ENCODE assay signal across 17 cellular contexts in the genomic region with DNA sequence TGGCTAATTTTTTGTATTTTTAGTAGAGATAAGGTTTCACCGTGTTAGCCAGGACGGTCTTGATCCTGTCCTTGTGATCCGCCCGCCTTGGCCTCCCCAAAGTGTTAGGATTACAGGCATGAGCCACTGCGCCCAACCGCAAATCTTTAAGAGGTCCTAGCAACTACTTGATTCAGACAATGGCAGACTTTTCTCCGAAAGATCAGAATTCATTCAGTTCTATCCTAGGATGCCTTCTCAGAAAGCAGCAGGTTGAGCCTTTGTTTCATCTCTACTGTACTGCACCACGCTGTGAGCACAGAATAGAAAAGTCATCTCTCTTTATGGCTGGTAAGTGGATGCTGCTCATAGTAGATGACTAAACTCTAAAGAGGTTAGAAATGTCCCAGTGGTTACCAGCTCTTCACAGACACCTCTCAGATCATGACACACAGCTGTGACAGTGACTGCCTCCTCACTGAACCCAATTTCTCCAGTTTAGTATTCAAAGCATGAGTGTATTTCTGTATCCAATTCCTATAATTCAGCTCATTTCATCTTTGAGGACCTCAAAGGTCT. TPM values are rescaled to one million over a fixed set of nuclear protein-coding genes. Genes with fewer than 3 reads are reported as not detected.
A peak's percentile ranks its signal among the peaks of the same experiment; 100 is the strongest.
DNase-seq lines count a peak whose midpoint lies in the region; ATAC-seq and TF ChIP-seq lines count a peak whose summit lies in the region.
"Had no signal": no experiment of that assay in that cellular context is flagged by ENCODE, and none has a peak within 500 bp of the region (broad histone marks: within the 10 kb centered on the region; RNA-seq: fewer than 3 reads in every experiment).

No MANE protein-coding gene starts in this region.

- H3K4me2 ChIP-seq in PC-9: no peak overlapping the region

- peaks cover under 1% of the 10 kb centered on the region; the same call in 1 of the 2 replicates for H3F3A ChIP-seq in PC-9 (ENCODE audit: insufficient read depth, low read depth)

- no peaks in the 10 kb centered on the region for H3K79me2 ChIP-seq in PC-9 (ENCODE audit: low read depth)

- H3K4me1 ChIP-seq in PC-9 (replicated peaks; ENCODE audit: insufficient read depth): peaks cover 8% of the 10 kb centered on the region
- H3K4me1 ChIP-seq: prostate gland had no signal

- no peaks in the 10 kb centered on the region for H3K9me3 Mint-ChIP-seq in activated naive CD8-positive, alpha-beta T cell treated with anti-CD3 and anti-CD28 coated beads, Interleukin-2, amount 50 U/mL, for 24 hours
- no peaks in the 10 kb centered on the region for H3K9me3 Mint-ChIP-seq in activated naive CD8-positive, alpha-beta T cell treated with anti-CD3 and anti-CD28 coated beads for 36 hours
- no peaks in the 10 kb centered on the region for H3K9me3 Mint-ChIP-seq in stimulated activated effector memory CD8-positive, alpha-beta T cell treated with anti-CD3 and anti-CD28 coated beads, Interleukin-12 subunit alpha, Interleukin-12 subunit beta, amount 100 ng/mL, for 72 hours
- H3K9me3 Mint-ChIP-seq: stimulated activated memory B cell treated with anti-CD40 and anti-IgM and Interleukin-4, amounts not matched to agents 10 μg/mL and 1 μg/mL and 100 μg/mL, for 72 hours had no signal

- in situ Hi-C loops in GM13976 (cut with MboI; ENCODE audit: low sequenced_read_pairs, unreplicated experiment): no loop called here

- no peak overlapping the region for H3K4me3 ChIP-seq in PC-9
- H3K4me3 ChIP-seq: adrenal gland, prostate gland had no signal

- POLR2A ChIA-PET in PC-9 (lab: Charles Lee; ENCODE audit: unreplicated experiment): no interaction called here

- H3K9me3 ChIP-seq in PC-9 (ENCODE audit: insufficient read depth, low read depth): no peaks in the 10 kb centered on the region
- H3K9me3 ChIP-seq: adrenal gland, prostate gland had no signal

- H3K4me1 Mint-ChIP-seq in activated naive CD8-positive, alpha-beta T cell treated with anti-CD3 and anti-CD28 coated beads, Interleukin-2, amount 50 U/mL, for 24 hours: peaks cover 10% of the 10 kb centered on the region
- peaks cover 18% of the 10 kb centered on the region for H3K4me1 Mint-ChIP-seq in activated naive CD8-positive, alpha-beta T cell treated with anti-CD3 and anti-CD28 coated beads for 36 hours
- peaks cover 5% of the 10 kb centered on the region for H3K4me1 Mint-ChIP-seq in stimulated activated effector memory CD8-positive, alpha-beta T cell treated with anti-CD3 and anti-CD28 coated beads, Interleukin-12 subunit alpha, Interleukin-12 subunit beta, amount 100 ng/mL, for 72 hours
- H3K4me1 Mint-ChIP-seq: stimulated activated memory B cell treated with anti-CD40 and anti-IgM and Interleukin-4, amounts not matched to agents 10 μg/mL and 1 μg/mL and 100 μg/mL, for 72 hours; T-helper 17 cell had no signal

- H3K36me3 ChIP-seq in PC-9 (ENCODE audit: low read depth): no peaks in the 10 kb centered on the region
- H3K36me3 ChIP-seq: adrenal gland, prostate gland had no signal

- intact Hi-C loops in PC-9 (cut with micrococcal nuclease; ENCODE audit: unreplicated experiment): no loop called here
- intact Hi-C loops in head of caudate nucleus (cut with DNase I): no loop called here

- DNase-seq in activated naive CD8-positive, alpha-beta T cell treated with anti-CD3 and anti-CD28 coated beads, Interleukin-2, amount 50 U/mL, for 24 hours: no peak
- no peak for DNase-seq in activated naive CD8-positive, alpha-beta T cell treated with anti-CD3 and anti-CD28 coated beads for 36 hours
- DNase-seq in PC-9 (no peak), HuH-7.5 (ENCODE audit: low spot score) (no peak), head of caudate nucleus (no peak), GM13976 (ENCODE audit: low spot score) (no peak)
- DNase-seq in stimulated activated effector memory CD8-positive, alpha-beta T cell treated with anti-CD3 and anti-CD28 coated beads, Interleukin-12 subunit alpha, Interleukin-12 subunit beta, amount 100 ng/mL, for 72 hours (ENCODE audit: low spot score in 2 of 2): peak in 1 of 2 donors; percentile 52
- DNase-seq: activated CD8-positive, alpha-beta memory T cell treated with anti-CD3 and anti-CD28 coated beads for 24 hours; midbrain; NCI-H1105 treated with DMSO at 0.1 percent for 48 hours; NCI-H524 treated with DMSO at 0.1 percent for 48 hours; stimulated activated CD4-positive, alpha-beta T cell treated with anti-CD3 and anti-CD28 coated beads, Interleukin-2, amount 100 ng/mL, for 24 hours; T-helper 17 cell had no signal

- TF ChIP-seq CTCF in PC-9 (conservative IDR thresholded peaks at IDR 0.05): no peak
- no peak for TF ChIP-seq CTCF in GM13976 (IDR thresholded peaks at IDR 0.05; ENCODE audit: borderline replicate concordance, control extremely low read depth, extremely low read depth, insufficient read depth, missing control alignments)

- no peak overlapping the region for H3K4me3 Mint-ChIP-seq in activated naive CD8-positive, alpha-beta T cell treated with anti-CD3 and anti-CD28 coated beads, Interleukin-2, amount 50 U/mL, for 24 hours
- H3K4me3 Mint-ChIP-seq in activated naive CD8-positive, alpha-beta T cell treated with anti-CD3 and anti-CD28 coated beads for 36 hours: no peak overlapping the region
- H3K4me3 Mint-ChIP-seq in stimulated activated effector memory CD8-positive, alpha-beta T cell treated with anti-CD3 and anti-CD28 coated beads, Interleukin-12 subunit alpha, Interleukin-12 subunit beta, amount 100 ng/mL, for 72 hours: no peak overlapping the region
- H3K4me3 Mint-ChIP-seq: stimulated activated memory B cell treated with anti-CD40 and anti-IgM and Interleukin-4, amounts not matched to agents 10 μg/mL and 1 μg/mL and 100 μg/mL, for 72 hours; T-helper 17 cell had no signal

- no peaks in the 10 kb centered on the region for H3K36me3 Mint-ChIP-seq in activated naive CD8-positive, alpha-beta T cell treated with anti-CD3 and anti-CD28 coated beads, Interleukin-2, amount 50 U/mL, for 24 hours (ENCODE audit: low read depth)
- H3K36me3 Mint-ChIP-seq in activated naive CD8-positive, alpha-beta T cell treated with anti-CD3 and anti-CD28 coated beads for 36 hours: no peaks in the 10 kb centered on the region
- no peaks in the 10 kb centered on the region for H3K36me3 Mint-ChIP-seq in stimulated activated effector memory CD8-positive, alpha-beta T cell treated with anti-CD3 and anti-CD28 coated beads, Interleukin-12 subunit alpha, Interleukin-12 subunit beta, amount 100 ng/mL, for 72 hours
- H3K36me3 Mint-ChIP-seq: stimulated activated memory B cell treated with anti-CD40 and anti-IgM and Interleukin-4, amounts not matched to agents 10 μg/mL and 1 μg/mL and 100 μg/mL, for 72 hours had no signal

- H3K9me2 ChIP-seq in PC-9 (ENCODE audit: insufficient read depth): no peaks in the 10 kb centered on the region

- BruUV-seq in PC-9 (replicated peaks; lab: Mats Ljungman, UMichigan): no TSS peak

- CTCF ChIA-PET in PC-9 (lab: Charles Lee): no interaction called here

- no peak overlapping the region for H3K27ac Mint-ChIP-seq in activated naive CD8-positive, alpha-beta T cell treated with anti-CD3 and anti-CD28 coated beads, Interleukin-2, amount 50 U/mL, for 24 hours
- H3K27ac Mint-ChIP-seq in activated naive CD8-positive, alpha-beta T cell treated with anti-CD3 and anti-CD28 coated beads for 36 hours: no peak overlapping the region
- no peak overlapping the region for H3K27ac Mint-ChIP-seq in stimulated activated effector memory CD8-positive, alpha-beta T cell treated with anti-CD3 and anti-CD28 coated beads, Interleukin-12 subunit alpha, Interleukin-12 subunit beta, amount 100 ng/mL, for 72 hours
- H3K27ac Mint-ChIP-seq: stimulated activated memory B cell treated with anti-CD40 and anti-IgM and Interleukin-4, amounts not matched to agents 10 μg/mL and 1 μg/mL and 100 μg/mL, for 72 hours; T-helper 17 cell had no signal

- no peaks in the 10 kb centered on the region for H4K20me1 ChIP-seq in PC-9 (ENCODE audit: insufficient read depth)

- 0 out of 2 replicates have a peak overlapping the region, but pooled peaks have one; percentile 13 for H2AFZ ChIP-seq in PC-9

- H3K27me3 ChIP-seq in PC-9 (ENCODE audit: insufficient read depth, low read depth): no peaks in the 10 kb centered on the region
- H3K27me3 ChIP-seq: adrenal gland had no signal

- peaks cover 2% of the 10 kb centered on the region for H3K27me3 Mint-ChIP-seq in activated naive CD8-positive, alpha-beta T cell treated with anti-CD3 and anti-CD28 coated beads, Interleukin-2, amount 50 U/mL, for 24 hours
- no peaks in the 10 kb centered on the region for H3K27me3 Mint-ChIP-seq in activated naive CD8-positive, alpha-beta T cell treated with anti-CD3 and anti-CD28 coated beads for 36 hours
- H3K27me3 Mint-ChIP-seq: stimulated activated memory B cell treated with anti-CD40 and anti-IgM and Interleukin-4, amounts not matched to agents 10 μg/mL and 1 μg/mL and 100 μg/mL, for 72 hours had no signal

- no peak overlapping the region for H3K27ac ChIP-seq in PC-9
- H3K27ac ChIP-seq: prostate gland had no signal

- peak; percentile 100 for ATAC-seq in activated naive CD8-positive, alpha-beta T cell treated with anti-CD3 and anti-CD28 coated beads, Interleukin-2, amount 50 U/mL, for 24 hours
- peak; percentile 67 for ATAC-seq in HG02588 (IDR thresholded peaks at IDR 0.05; ENCODE audit: unreplicated experiment)
- ATAC-seq in stimulated activated effector memory CD8-positive, alpha-beta T cell treated with anti-CD3 and anti-CD28 coated beads, Interleukin-12 subunit alpha, Interleukin-12 subunit beta, amount 100 ng/mL, for 72 hours: peak; percentile 100
- ATAC-seq: stimulated activated memory B cell treated with anti-CD40 and anti-IgM and Interleukin-4, amounts not matched to agents 10 μg/mL and 1 μg/mL and 100 μg/mL, for 72 hours; T-helper 17 cell had no signal

RNA-seq across cellular contexts. Expression of a gene that starts 6.0 kb away (rescaled TPM):
- total RNA-seq in activated naive CD8-positive, alpha-beta T cell treated with anti-CD3 and anti-CD28 coated beads for 36 hours: 10 to 100 TPM; 23.0 to 25.3 TPM
- 12.4 and 15.5 TPM in 2 replicates for total RNA-seq in PC-9 (2021)
